ENCODE assay signal across 8 cellular contexts in the genomic region with DNA sequence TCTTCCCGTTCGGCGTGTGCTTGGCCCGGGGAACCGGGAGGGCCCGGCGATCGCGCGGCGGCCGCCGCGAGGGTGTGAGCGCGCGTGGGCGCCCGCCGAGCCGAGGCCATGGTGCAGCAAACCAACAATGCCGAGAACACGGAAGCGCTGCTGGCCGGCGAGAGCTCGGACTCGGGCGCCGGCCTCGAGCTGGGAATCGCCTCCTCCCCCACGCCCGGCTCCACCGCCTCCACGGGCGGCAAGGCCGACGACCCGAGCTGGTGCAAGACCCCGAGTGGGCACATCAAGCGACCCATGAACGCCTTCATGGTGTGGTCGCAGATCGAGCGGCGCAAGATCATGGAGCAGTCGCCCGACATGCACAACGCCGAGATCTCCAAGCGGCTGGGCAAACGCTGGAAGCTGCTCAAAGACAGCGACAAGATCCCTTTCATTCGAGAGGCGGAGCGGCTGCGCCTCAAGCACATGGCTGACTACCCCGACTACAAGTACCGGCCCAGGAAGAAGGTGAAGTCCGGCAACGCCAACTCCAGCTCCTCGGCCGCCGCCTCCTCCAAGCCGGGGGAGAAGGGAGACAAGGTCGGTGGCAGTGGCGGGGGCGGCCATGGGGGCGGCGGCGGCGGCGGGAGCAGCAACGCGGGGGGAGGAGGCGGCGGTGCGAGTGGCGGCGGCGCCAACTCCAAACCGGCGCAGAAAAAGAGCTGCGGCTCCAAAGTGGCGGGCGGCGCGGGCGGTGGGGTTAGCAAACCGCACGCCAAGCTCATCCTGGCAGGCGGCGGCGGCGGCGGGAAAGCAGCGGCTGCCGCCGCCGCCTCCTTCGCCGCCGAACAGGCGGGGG. TPM values are rescaled to one million over a fixed set of nuclear protein-coding genes. Genes with fewer than 3 reads are reported as not detected.
DNase-seq lines count a peak whose midpoint lies in the region; ATAC-seq lines count a peak whose summit lies in the region.

No MANE protein-coding gene starts in this region.

- peaks cover 26% of the 10 kb centered on the region for H3K4me1 ChIP-seq in neuron (ENCODE audit: insufficient read depth, low read length)
- H3K4me1 ChIP-seq in aorta (ENCODE audit: control insufficient read depth in 1 of 2, insufficient read depth in 2 of 2, low read length in 2 of 2): no peaks in the 10 kb centered on the region

- CTCF ChIA-PET in activated naive CD4-positive, alpha-beta T cell treated with anti-CD3 and anti-CD28 coated beads for 36 hours (lab: Charles Lee): interaction anchor here (0.6 to 1.2 kb wide), 3 partner anchors 8 to 1030 kb away, joined by 3 to 4 read pairs (median 3); no protein-coding TSS in a partner anchor

- DNase-seq in NOMO-1 (lab: John Stamatoyannopoulos, UW; ENCODE audit: unreplicated experiment in 2 of 2) (peak; percentile 41 to 46), NOMO-1 treated with dmso at 0.1 percent for 144 hours (lab: John Stamatoyannopoulos, UW; ENCODE audit: unreplicated experiment) (no peak), NOMO-1 treated with DMSO at 0.1 percent for 48 hours (lab: John Stamatoyannopoulos, UW; ENCODE audit: unreplicated experiment) (peak; percentile 44), globus pallidus (ENCODE audit: low spot score) (peak; percentile 62), aorta (peak; percentile 78 to 88)
- DNase-seq in activated naive CD4-positive, alpha-beta T cell treated with anti-CD3 and anti-CD28 coated beads for 36 hours: peak; percentile 42

- H3K36me3 ChIP-seq in neuron (ENCODE audit: insufficient read depth, low read length) (peaks cover 37% of the 10 kb centered on the region), aorta (ENCODE audit: control insufficient read depth in 1 of 2, insufficient read depth in 2 of 2, low read length in 1 of 2) (no peaks in the 10 kb centered on the region)

- intact Hi-C loops in activated naive CD4-positive, alpha-beta T cell treated with anti-CD3 and anti-CD28 coated beads for 36 hours (cut with micrococcal nuclease): loop anchor here (5.0 to 10.0 kb wide), 6 partner anchors 250 to 1382 kb away; a partner anchor contains a TSS
- intact Hi-C loops in aorta (cut with DNase I): loop anchor here (5.0 to 10.0 kb wide), 6 partner anchors 290 to 1140 kb away; no protein-coding TSS in a partner anchor

- H3K9me3 ChIP-seq in neuron (ENCODE audit: low read length) (no peaks in the 10 kb centered on the region), aorta (ENCODE audit: control insufficient read depth, low read length) (no peaks in the 10 kb centered on the region)

- WGBS in aorta, 2 donors: 0 to 1% methylated on average over 72 to 105 of the region's 105 CpGs

- H2AFZ ChIP-seq in neuron (ENCODE audit: low read depth, low read length): no peak overlapping the region

- ATAC-seq in HG02678 (IDR thresholded peaks at IDR 0.05; ENCODE audit: unreplicated experiment) (peak; percentile 20), aorta (ENCODE audit: low FRiP score) (peak; percentile 53)

- H3K27me3 Mint-ChIP-seq in activated naive CD4-positive, alpha-beta T cell treated with anti-CD3 and anti-CD28 coated beads for 36 hours (ENCODE audit: low read depth): peaks cover 58% of the 10 kb centered on the region

- H3K27ac Mint-ChIP-seq in activated naive CD4-positive, alpha-beta T cell treated with anti-CD3 and anti-CD28 coated beads for 36 hours: peak overlapping the region; percentile 53

- peak overlapping the region; percentile 87 to 91 for H3K27ac ChIP-seq in aorta (ENCODE audit: low read depth in 1 of 2, low read length in 2 of 2)

- H3K4me3 ChIP-seq in neuron (ENCODE audit: low read length): peak overlapping the region; percentile 93
- peak overlapping the region; percentile 15 to 77 for H3K4me3 ChIP-seq in aorta (ENCODE audit: low read length in 2 of 2)

- H3K9me3 Mint-ChIP-seq in activated naive CD4-positive, alpha-beta T cell treated with anti-CD3 and anti-CD28 coated beads for 36 hours: no peaks in the 10 kb centered on the region

- no peaks in the 10 kb centered on the region for H3K36me3 Mint-ChIP-seq in activated naive CD4-positive, alpha-beta T cell treated with anti-CD3 and anti-CD28 coated beads for 36 hours (ENCODE audit: low read depth)

- no peaks in the 10 kb centered on the region for H3K27me3 ChIP-seq in neuron (ENCODE audit: insufficient read depth, low read length)
- H3K27me3 ChIP-seq in aorta (ENCODE audit: control insufficient read depth in 1 of 2, insufficient read depth in 2 of 2, low read length in 1 of 2): no peaks in the 10 kb centered on the region

- peaks cover 22% of the 10 kb centered on the region for H3K4me1 Mint-ChIP-seq in activated naive CD4-positive, alpha-beta T cell treated with anti-CD3 and anti-CD28 coated beads for 36 hours (ENCODE audit: low read depth)

- H3K4me3 Mint-ChIP-seq in activated naive CD4-positive, alpha-beta T cell treated with anti-CD3 and anti-CD28 coated beads for 36 hours: no peak overlapping the region

RNA-seq across cellular contexts. Expression of a gene that starts 1.1 kb away (rescaled TPM):
- under 1 TPM; 0.69 to 0.72 TPM for total RNA-seq in activated naive CD4-positive, alpha-beta T cell treated with anti-CD3 and anti-CD28 coated beads for 36 hours
- 10 to 100 TPM; 16.0 to 25.2 TPM for total RNA-seq in aorta
- 1 to 10 TPM; 4.3 to 4.5 TPM for polyA plus RNA-seq in aorta

Comparison
In these comparisons a context has a peak if more than half of its experiments do, and no peak if none do; other contexts are left out.
1. RNA of a gene that starts 1.1 kb away (total RNA-seq): 16.0 to 25.2 TPM in aorta; 0.69 to 0.72 TPM in activated naive CD4-positive, alpha-beta T cell treated with anti-CD3 and anti-CD28 coated beads for 36 hours; every median in the first group is over 4 times any median in the second.